ENCODE assay signal across 11 cellular contexts in genomic region chr1:41672641-41673313, GRCh38.
A peak's percentile ranks its signal among the peaks of the same experiment; 100 is the strongest.
DNase-seq lines count a peak whose midpoint lies in the region; ATAC-seq and TF ChIP-seq lines count a peak whose summit lies in the region.
"Had no signal": no experiment of that assay in that cellular context is flagged by ENCODE, and none has a peak within 500 bp of the region (broad histone marks: within the 10 kb centered on the region; RNA-seq: fewer than 3 reads in every experiment).

No MANE protein-coding gene starts in this region.

- POLR2A ChIA-PET in AG04450 (lab: Yijun Ruan, JAX): interaction anchor here (0.6 to 2.6 kb wide), 6 partner anchors 10 to 311 kb away, joined by 3 to 18 read pairs (median 3); no protein-coding TSS in a partner anchor
- POLR2A ChIA-PET in activated CD8-positive, alpha-beta T cell treated with anti-CD3 and anti-CD28 coated beads for 36 hours (lab: Charles Lee): interaction anchor here (1.2 to 4.5 kb wide), 4 partner anchors 8 to 120 kb away, joined by 4 to 40 read pairs (median 9); no protein-coding TSS in a partner anchor

- no peaks in the 10 kb centered on the region for H3K23me2 ChIP-seq in H9 (ENCODE audit: insufficient read length, low read depth, low read length, poor library complexity, severe bottlenecking)

- no peak overlapping the region for H3K4me3 Mint-ChIP-seq in H9
- H3K4me3 Mint-ChIP-seq in activated CD8-positive, alpha-beta T cell treated with anti-CD3 and anti-CD28 coated beads for 36 hours: peak overlapping the region; percentile 39

- no peaks in the 10 kb centered on the region for H4K20me1 ChIP-seq in H9 (ENCODE audit: control insufficient read depth, insufficient read depth, insufficient read length)

- H3K4ac ChIP-seq in H9 (ENCODE audit: low read depth, low read length): no peak overlapping the region

- no CpG with 5 or more reads among the region's 9 CpGs for WGBS in H9 (ENCODE audit: extremely low coverage, insufficient read length, low lambda C conversion rate)

- no peak overlapping the region for H2BK120ac ChIP-seq in H9 (ENCODE audit: low read depth, low read length, poor library complexity, severe bottlenecking)

- H3K27me3 Mint-ChIP-seq in H9 (ENCODE audit: low read depth): peaks cover 10% of the 10 kb centered on the region
- no peaks in the 10 kb centered on the region for H3K27me3 Mint-ChIP-seq in activated CD8-positive, alpha-beta T cell treated with anti-CD3 and anti-CD28 coated beads for 36 hours

- H2BK20ac ChIP-seq in H9 (ENCODE audit: low read depth, low read length, poor library complexity, severe bottlenecking): no peak overlapping the region

- peak overlapping the region; percentile 35 for H3K18ac ChIP-seq in H9 (ENCODE audit: insufficient read length, low read depth, low read length)

- H3K23ac ChIP-seq in H9 (ENCODE audit: insufficient read length, low read depth, low read length): no peak overlapping the region

- H2AK5ac ChIP-seq in H9 (ENCODE audit: insufficient read length, low read length): no peak overlapping the region

- H4K91ac ChIP-seq in H9 (ENCODE audit: insufficient read length, low read depth, low read length): no peak overlapping the region

- H4K5ac ChIP-seq in H9 (ENCODE audit: insufficient read length, low read depth, low read length): no peak overlapping the region

- DNase-seq in AG04450 (ENCODE audit: low read depth, low spot score): peak; percentile 87
- DNase-seq in H9: no peak
- DNase-seq in activated CD8-positive, alpha-beta T cell treated with anti-CD3 and anti-CD28 coated beads for 36 hours: no peak
- peak; percentile 56 to 76 for DNase-seq in foreskin fibroblast
- no peak for DNase-seq in NCI-H2227 treated with DMSO at 0.1 percent for 48 hours (lab: John Stamatoyannopoulos, UW)
- no peak for DNase-seq in NCI-H446 treated with DMSO at 0.1 percent for 48 hours (lab: John Stamatoyannopoulos, UW)
- no peak for DNase-seq in kidney tubule cell (ENCODE audit: low spot score)
- DNase-seq in GM19240 (ENCODE audit: insufficient read length, low spot score): no peak
- DNase-seq: cortex of kidney, NCI-H2107 had no signal

- no peak overlapping the region for H3K14ac ChIP-seq in H9 (ENCODE audit: insufficient read depth, low read length)

- no peak overlapping the region for H3K9ac ChIP-seq in H9 (ENCODE audit: extremely low read depth, insufficient read length, low read length)

- no peaks in the 10 kb centered on the region for H3K9me3 Mint-ChIP-seq in H9
- no peaks in the 10 kb centered on the region for H3K9me3 Mint-ChIP-seq in activated CD8-positive, alpha-beta T cell treated with anti-CD3 and anti-CD28 coated beads for 36 hours

- H3K9me3 ChIP-seq in AG04450 (ENCODE audit: control insufficient read depth, insufficient read depth, low read length) (no peaks in the 10 kb centered on the region), H9 (ENCODE audit: control insufficient read depth, low read depth, low read length) (no peaks in the 10 kb centered on the region)

- H3K36me3 Mint-ChIP-seq in H9 (ENCODE audit: insufficient read depth in 1 of 3, low read depth in 3 of 3): no peaks in the 10 kb centered on the region
- H3K36me3 Mint-ChIP-seq in activated CD8-positive, alpha-beta T cell treated with anti-CD3 and anti-CD28 coated beads for 36 hours (ENCODE audit: low read depth): no peaks in the 10 kb centered on the region

- no peak overlapping the region; a peak in 1 of 7 replicates for H3K27ac Mint-ChIP-seq in H9
- H3K27ac Mint-ChIP-seq in activated CD8-positive, alpha-beta T cell treated with anti-CD3 and anti-CD28 coated beads for 36 hours: peak overlapping the region; percentile 83

- no peak for ATAC-seq in activated CD8-positive, alpha-beta T cell treated with anti-CD3 and anti-CD28 coated beads for 36 hours
- ATAC-seq: right cardiac atrium had no signal

- H3T11ph ChIP-seq in H9 (ENCODE audit: low read length): no peak overlapping the region

- peaks cover 19 to 21% of the 10 kb centered on the region in 2 experiments for H3K4me1 Mint-ChIP-seq in H9
- peaks cover 83% of the 10 kb centered on the region for H3K4me1 Mint-ChIP-seq in activated CD8-positive, alpha-beta T cell treated with anti-CD3 and anti-CD28 coated beads for 36 hours (ENCODE audit: low read depth)

- no peak overlapping the region for H2BK5ac ChIP-seq in H9 (ENCODE audit: insufficient read length, low read length)

- H2AFZ ChIP-seq in H9 (ENCODE audit: low read length): no peak overlapping the region

- intact Hi-C loops in activated CD8-positive, alpha-beta T cell treated with anti-CD3 and anti-CD28 coated beads for 36 hours (cut with micrococcal nuclease): loop anchor here (5.0 kb wide), 1 partner anchor 55 kb away; no protein-coding TSS in a partner anchor

- TF ChIP-seq CTCF in AG04450 (IDR thresholded peaks at IDR 0.05; ENCODE audit: low read depth, low read length): no peak
- no peak for TF ChIP-seq CTCF in H9 (conservative IDR thresholded peaks at IDR 0.05)
- no peak for TF ChIP-seq CTCF in activated CD8-positive, alpha-beta T cell treated with anti-CD3 and anti-CD28 coated beads for 36 hours (IDR thresholded peaks at IDR 0.05)
- no peak for TF ChIP-seq CTCF in foreskin fibroblast (IDR thresholded peaks at IDR 0.05; ENCODE audit: low read depth, low read length)

- CTCF ChIA-PET in AG04450 (lab: Charles Lee): interaction anchor here (0.8 to 1.9 kb wide), 2 partner anchors 11 to 311 kb away, joined by 5 to 7 read pairs; partner anchors contain the start of gene FOXO6
- CTCF ChIA-PET in activated CD8-positive, alpha-beta T cell treated with anti-CD3 and anti-CD28 coated beads for 36 hours (lab: Charles Lee): interaction anchor here (0.6 to 2.2 kb wide), 11 partner anchors 9 to 157 kb away, joined by 3 to 6 read pairs (median 4); no protein-coding TSS in a partner anchor

- H3K27me3 ChIP-seq in AG04450 (ENCODE audit: control insufficient read depth, insufficient read depth, low read length) (no peaks in the 10 kb centered on the region), H9 (ENCODE audit: insufficient read depth, low read length) (no peaks in the 10 kb centered on the region)

- no peak overlapping the region for H4K8ac ChIP-seq in H9 (replicated peaks; ENCODE audit: insufficient read length, low read depth, low read length)

- H3K4me1 ChIP-seq in H9 (ENCODE audit: insufficient read depth, low read length): no peaks in the 10 kb centered on the region

- no peaks in the 10 kb centered on the region for H3K79me2 ChIP-seq in H9 (ENCODE audit: insufficient read depth, low read length)

- no peak overlapping the region for H2BK15ac ChIP-seq in H9 (ENCODE audit: low read depth, low read length)

- H2BK12ac ChIP-seq in H9 (ENCODE audit: insufficient read length, low read depth, low read length): no peak overlapping the region

- H3K27ac ChIP-seq in AG04450 (ENCODE audit: low read depth, low read length): peak overlapping the region; percentile 99
- no peak overlapping the region for H3K27ac ChIP-seq in H9 (ENCODE audit: insufficient read length, low read depth, low read length)

- H3K56ac ChIP-seq in H9 (ENCODE audit: insufficient read length, low read depth, low read length): no peak overlapping the region

- no peaks in the 10 kb centered on the region for H3K79me1 ChIP-seq in H9 (ENCODE audit: insufficient read depth, low read depth, low read length, poor library complexity, severe bottlenecking)

- H3K4me2 ChIP-seq in H9 (ENCODE audit: insufficient read depth, insufficient read length, low read length): no peak overlapping the region

- H3K4me3 ChIP-seq in AG04450 (ENCODE audit: low read depth, low read length) (no peak overlapping the region), foreskin fibroblast (ENCODE audit: low read depth in 1 of 2, low read length in 2 of 2) (no peak overlapping the region)

Comparison
In these comparisons a context has a peak if more than half of its experiments do, and no peak if none do; other contexts are left out.
1. DNase-seq: peak in AG04450 (single experiment) and foreskin fibroblast (2 of 2); none in H9 (single experiment), activated CD8-positive, alpha-beta T cell treated with anti-CD3 and anti-CD28 coated beads for 36 hours (single experiment), NCI-H2227 treated with DMSO at 0.1 percent for 48 hours (single experiment), NCI-H446 treated with DMSO at 0.1 percent for 48 hours (single experiment), kidney tubule cell (single experiment) and GM19240 (single experiment).